28 cellular contexts compared by ENCODE assay signal in the genomic region with DNA sequence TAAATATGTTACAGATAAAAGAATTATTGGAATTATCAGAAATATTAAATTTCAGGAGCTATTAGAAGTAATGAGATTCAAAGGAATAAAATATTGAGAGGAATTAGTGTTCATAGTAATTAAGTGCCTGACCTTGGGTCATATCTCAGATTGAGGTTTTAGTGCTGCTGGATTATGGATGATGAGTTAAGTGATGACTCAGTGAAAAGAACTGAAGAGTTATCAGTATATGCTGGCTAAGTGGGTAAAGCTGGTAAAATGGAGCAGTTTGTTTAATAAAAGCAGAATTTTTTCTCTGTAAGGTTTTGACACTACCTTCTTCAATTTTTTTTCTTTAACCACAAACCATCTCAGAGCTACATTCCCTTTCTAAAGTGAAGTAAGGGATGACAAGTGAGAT.
"Had no signal": no experiment of that assay in that cellular context is flagged by ENCODE, and none has a peak within 500 bp of the region (broad histone marks: within the 10 kb centered on the region; RNA-seq: fewer than 3 reads in every experiment).

No MANE protein-coding gene starts in this region.

- H3K4me3 ChIP-seq: esophagus muscularis mucosa, gastroesophageal sphincter, heart right ventricle, left lung, mucosa of descending colon, smooth muscle cell, suprapubic skin, transverse colon, upper lobe of right lung, uterus had no signal

- H3K4me1 ChIP-seq: esophagus muscularis mucosa, foreskin keratinocyte, gastroesophageal sphincter, heart right ventricle, left lung, parathyroid adenoma, suprapubic skin, transverse colon, upper lobe of right lung, uterus had no signal

- ATAC-seq: foreskin keratinocyte; gastroesophageal sphincter; heart right ventricle; left cardiac atrium; left lung; mucosa of descending colon; natural killer cell treated with Interleukin-12 subunit alpha and Interleukin-12 subunit beta and Interleukin-15 and Interleukin-18, amount 100 ng/mL, for 72 hours; sciatic nerve; stimulated activated naive CD8-positive, alpha-beta T cell treated with anti-CD3 and anti-CD28 coated beads, Interleukin-15, amount 100 ng/mL, for 72 hours; upper lobe of right lung had no signal

- H2AFZ ChIP-seq: parathyroid adenoma had no signal

- H3K9ac ChIP-seq: parathyroid adenoma had no signal

- H3K79me2 ChIP-seq: parathyroid adenoma had no signal

- H3K36me3 ChIP-seq: esophagus muscularis mucosa, gastroesophageal sphincter, heart right ventricle, left lung, neutrophil, suprapubic skin, transverse colon, upper lobe of right lung, uterus had no signal

- H3K4me2 ChIP-seq: smooth muscle cell had no signal

- H3K27ac ChIP-seq: esophagus muscularis mucosa, foreskin keratinocyte, gastroesophageal sphincter, heart right ventricle, left lung, neutrophil, parathyroid adenoma, suprapubic skin, transverse colon, upper lobe of right lung, uterus had no signal

- DNase-seq: dermis blood vessel endothelial cell; effector memory CD4-positive, alpha-beta T cell; foreskin keratinocyte; glutamatergic neuron; heart right ventricle; hippocampal formation; left cardiac atrium; left lung; mesenchymal stem cell; mucosa of descending colon; naive B cell; stimulated activated CD4-positive, alpha-beta T cell treated with anti-CD3 and anti-CD28 coated beads, Interleukin-12 subunit alpha, Interleukin-12 subunit beta, amount 100 ng/mL, for 4 hours; stimulated activated CD4-positive, alpha-beta T cell treated with anti-CD3 and anti-CD28 coated beads, Interleukin-1b, Interleukin-23, amount 100 ng/mL, for 48 hours; stimulated activated CD4-positive, alpha-beta T cell treated with anti-CD3 and anti-CD28 coated beads, Interleukin-4, amount 100 ng/mL, for 1 hour; stimulated activated CD8-positive, alpha-beta memory T cell treated with anti-CD3 and anti-CD28 coated beads, Interleukin-4, amount 100 ng/mL, for 48 hours; stimulated activated naive CD4-positive, alpha-beta T cell; stimulated activated naive CD8-positive, alpha-beta T cell treated with anti-CD3 and anti-CD28 coated beads, Interleukin-15, amount 100 ng/mL, for 72 hours; transverse colon; upper lobe of right lung; uterus had no signal

- H3K27me3 ChIP-seq: esophagus muscularis mucosa, foreskin keratinocyte, gastroesophageal sphincter, heart right ventricle, left lung, neutrophil, suprapubic skin, transverse colon, upper lobe of right lung, uterus had no signal

- H3K9me3 ChIP-seq: esophagus muscularis mucosa, gastroesophageal sphincter, left lung, mucosa of descending colon, neutrophil, suprapubic skin, transverse colon, upper lobe of right lung, uterus had no signal
